ENCODE assay signal across 22 cellular contexts in the genomic region with DNA sequence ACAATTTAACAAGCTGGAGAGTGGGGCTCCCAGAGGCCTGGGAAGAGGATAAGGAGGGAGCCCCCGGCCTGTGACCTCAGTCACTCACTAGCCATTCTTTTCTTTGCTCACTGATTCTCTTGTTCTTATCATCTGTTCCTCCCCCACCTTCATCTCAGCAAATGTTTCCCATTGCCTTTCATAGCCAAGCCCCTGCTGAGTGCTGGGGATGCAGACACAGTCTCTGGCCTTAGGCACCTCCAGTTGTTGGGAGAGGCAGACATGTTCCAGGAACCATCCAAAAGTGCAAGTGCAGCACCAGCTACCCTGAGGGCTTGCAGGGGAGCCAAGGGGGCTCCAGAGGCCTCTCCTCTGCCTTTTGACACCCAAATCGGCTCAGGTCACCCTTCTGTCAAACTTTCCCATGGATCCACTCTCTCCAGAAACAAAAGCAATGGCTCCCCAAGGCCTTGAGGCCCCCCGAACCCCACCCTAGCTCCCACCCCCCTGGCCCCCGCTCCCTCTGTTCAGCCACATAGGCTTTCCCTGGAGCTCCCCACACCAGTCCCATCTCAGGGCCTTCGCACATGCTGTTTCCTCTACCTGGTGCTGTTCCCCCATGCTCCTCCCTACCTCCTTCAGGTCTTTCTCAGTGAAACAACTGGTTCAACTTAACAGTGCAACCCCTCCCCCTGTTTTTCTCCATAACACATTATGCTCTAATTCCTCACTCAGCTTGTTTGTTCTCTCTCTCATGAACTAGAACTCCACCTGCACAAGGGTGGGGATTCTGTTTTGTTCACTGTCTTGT.
"Had no signal": no experiment of that assay in that cellular context is flagged by ENCODE, and none has a peak within 500 bp of the region (broad histone marks: within the 10 kb centered on the region; RNA-seq: fewer than 3 reads in every experiment).

No MANE protein-coding gene starts in this region.

- H3K4me2 ChIP-seq: smooth muscle cell had no signal

- H3K27ac ChIP-seq: dorsolateral prefrontal cortex, epithelial cell of prostate, esophagus muscularis mucosa, gastrocnemius medialis, left ventricle myocardium inferior, lower lobe of right lung, pancreas, tibial artery, upper lobe of left lung, uterus had no signal

- H3K27me3 ChIP-seq: dorsolateral prefrontal cortex, esophagus muscularis mucosa, gastrocnemius medialis, pancreas, tibial artery, upper lobe of left lung, uterus had no signal

- ATAC-seq: gastrocnemius medialis; lower lobe of right lung; pancreas; right cardiac atrium; stimulated activated naive CD8-positive, alpha-beta T cell treated with anti-CD3 and anti-CD28 coated beads, Interleukin-15, Interleukin-2, amounts not matched to agents 100 U/mL and 50 U/mL, for 24 hours had no signal

- DNase-seq: cortex of kidney; dorsolateral prefrontal cortex; effector memory CD4-positive, alpha-beta T cell; gastrocnemius medialis; glutamatergic neuron; islet precursor cell; left ventricle myocardium inferior; lower lobe of right lung; midbrain; nephron progenitor cell; stimulated activated CD4-positive, alpha-beta T cell treated with anti-CD3 and anti-CD28 coated beads, Interleukin-2, amount 100 ng/mL, for 48 hours; stimulated activated naive CD8-positive, alpha-beta T cell treated with anti-CD3 and anti-CD28 coated beads, Interleukin-15, Interleukin-2, amounts not matched to agents 100 U/mL and 50 U/mL, for 24 hours; tibial artery; upper lobe of left lung; uterus had no signal

- H3K27ac Mint-ChIP-seq: memory B cell, nephron progenitor cell, progenitor cell of endocrine pancreas had no signal

- H3K4me1 ChIP-seq: gastrocnemius medialis, pancreas, tibial artery, uterus had no signal

- H3K36me3 ChIP-seq: esophagus muscularis mucosa, gastrocnemius medialis, left ventricle myocardium inferior, lower lobe of right lung, pancreas, tibial artery, upper lobe of left lung, uterus had no signal

- H3K9me3 Mint-ChIP-seq: nephron progenitor cell had no signal

- H3K4me3 ChIP-seq: dorsolateral prefrontal cortex, esophagus muscularis mucosa, gastrocnemius medialis, left ventricle myocardium inferior, lower lobe of right lung, pancreas, smooth muscle cell, tibial artery, upper lobe of left lung, uterus had no signal

- H3K4me3 Mint-ChIP-seq: memory B cell, nephron progenitor cell had no signal

- H3K9me3 ChIP-seq: esophagus muscularis mucosa, gastrocnemius medialis, left ventricle myocardium inferior, lower lobe of right lung, pancreas, tibial artery, upper lobe of left lung, uterus had no signal
